Comparison of ENCODE assay signal across 26 cellular contexts in the genomic region with DNA sequence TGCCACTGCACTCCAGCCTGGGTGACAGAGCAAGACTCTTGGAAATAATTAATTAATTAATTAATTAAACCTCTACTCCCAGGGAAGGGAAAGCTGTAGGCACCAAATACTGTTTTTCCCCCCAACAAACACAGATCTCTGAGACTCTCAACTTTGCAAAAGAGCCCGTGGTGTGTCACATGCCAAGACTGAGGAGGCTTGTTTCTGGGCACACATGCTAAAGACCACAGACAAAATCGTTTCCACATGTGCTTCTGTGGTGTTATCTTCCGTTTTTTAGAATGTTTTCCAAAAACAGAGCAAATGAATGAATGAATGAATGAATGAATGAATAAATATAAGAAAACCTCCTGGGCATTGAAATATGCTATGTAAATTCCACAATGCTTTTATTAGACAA.
"Had no signal": no experiment of that assay in that cellular context is flagged by ENCODE, and none has a peak within 500 bp of the region (broad histone marks: within the 10 kb centered on the region; RNA-seq: fewer than 3 reads in every experiment).

No MANE protein-coding gene starts in this region.

- H3K36me3 Mint-ChIP-seq: neural progenitor cell had no signal

- H3K4me3 ChIP-seq: gastrocnemius medialis, left lung, neural progenitor cell, right lobe of liver, thoracic aorta, tibial nerve, upper lobe of right lung, uterus had no signal

- H3K9me3 ChIP-seq: gastrocnemius medialis, right lobe of liver, thoracic aorta, upper lobe of right lung, uterus had no signal

- H3K4me2 ChIP-seq: neural progenitor cell had no signal

- H3K27ac Mint-ChIP-seq: effector memory CD8-positive, alpha-beta T cell; naive thymus-derived CD4-positive, alpha-beta T cell; nephron; neural progenitor cell; progenitor cell of endocrine pancreas; stimulated activated naive B cell treated with anti-CD40 and anti-IgM and Interleukin-4, amounts not matched to agents 10 μg/mL and 1 μg/mL and 100 μg/mL, for 72 hours; stimulated activated naive CD8-positive, alpha-beta T cell treated with anti-CD3 and anti-CD28 coated beads, Interleukin-15, Interleukin-2, amounts not matched to agents 100 ng/mL and 50 ng/mL, for 24 hours had no signal

- ATAC-seq: effector memory CD8-positive, alpha-beta T cell; esophagus mucosa; gastrocnemius medialis; left cardiac atrium; left lung; naive thymus-derived CD4-positive, alpha-beta T cell; right lobe of liver; stimulated activated naive B cell treated with anti-CD40 and anti-IgM and Interleukin-4, amounts not matched to agents 10 μg/mL and 1 μg/mL and 100 μg/mL, for 72 hours; upper lobe of right lung had no signal

- H3K4me1 ChIP-seq: gastrocnemius medialis, left lung, neural progenitor cell, parathyroid adenoma, tibial nerve, upper lobe of right lung, uterus had no signal

- H3K27ac ChIP-seq: epithelial cell of prostate, gastrocnemius medialis, left lung, neural progenitor cell, parathyroid adenoma, right lobe of liver, thoracic aorta, tibial nerve, upper lobe of right lung, uterus had no signal

- H3K4me1 Mint-ChIP-seq: naive thymus-derived CD4-positive, alpha-beta T cell; nephron; neural progenitor cell had no signal

- DNase-seq: cortex of kidney; effector memory CD8-positive, alpha-beta T cell; gastrocnemius medialis; head of caudate nucleus; left cardiac atrium; left lung; mammary epithelial cell; mesendoderm; midbrain; naive thymus-derived CD4-positive, alpha-beta T cell; right lobe of liver; small intestine; stimulated activated CD4-positive, alpha-beta T cell treated with anti-CD3 and anti-CD28 coated beads, Interleukin-15, amount 100 ng/mL, for 24 hours; stimulated activated CD4-positive, alpha-beta T cell treated with anti-CD3 and anti-CD28 coated beads, Interleukin-2, amount 100 ng/mL, for 48 hours; stimulated activated naive B cell treated with anti-CD40 and anti-IgM and Interleukin-4, amounts not matched to agents 10 μg/mL and 1 μg/mL and 100 μg/mL, for 72 hours; upper lobe of right lung; uterus had no signal

- H3K4me3 Mint-ChIP-seq: effector memory CD8-positive, alpha-beta T cell; naive thymus-derived CD4-positive, alpha-beta T cell; nephron; neural progenitor cell; stimulated activated naive B cell treated with anti-CD40 and anti-IgM and Interleukin-4, amounts not matched to agents 10 μg/mL and 1 μg/mL and 100 μg/mL, for 72 hours; stimulated activated naive CD8-positive, alpha-beta T cell treated with anti-CD3 and anti-CD28 coated beads, Interleukin-15, Interleukin-2, amounts not matched to agents 100 ng/mL and 50 ng/mL, for 24 hours had no signal

- H3K27me3 ChIP-seq: gastrocnemius medialis, left lung, neural progenitor cell, right lobe of liver, tibial nerve, upper lobe of right lung, uterus had no signal

- H3K36me3 ChIP-seq: left lung, neural progenitor cell, right lobe of liver, thoracic aorta, tibial nerve, upper lobe of right lung, uterus had no signal

- H2AFZ ChIP-seq: neural progenitor cell, parathyroid adenoma had no signal

- H3K9ac ChIP-seq: neural progenitor cell, parathyroid adenoma had no signal
